Comparison of ENCODE assay signal across 1 cellular context in genomic region chr2:68908392-68908970, GRCh38.
TF ChIP-seq lines count a peak whose summit lies in the region.

No MANE protein-coding gene starts in this region.

TF ChIP-seq in HEK293, 187 proteins besides CTCF, POLR2A, EP300 and RAD21 (continued from another document):
- TF ChIP-seq ZNF513 (tag by site-specific recombination; IDR thresholded peaks at IDR 0.05): no peak
- no peak for TF ChIP-seq SETDB1 (IDR thresholded peaks at IDR 0.05; ENCODE audit: insufficient read length, low read length)
- no peak for TF ChIP-seq TSHZ1 (tag by site-specific recombination; IDR thresholded peaks at IDR 0.05; ENCODE audit: borderline replicate concordance)
- TF ChIP-seq ZNF311 (tag by site-specific recombination; IDR thresholded peaks at IDR 0.05; ENCODE audit: borderline replicate concordance): no peak
- TF ChIP-seq ZNF449 (tag by site-specific recombination; IDR thresholded peaks at IDR 0.05): no peak
- peak; percentile 22; the same call in 1 of the 2 replicates for TF ChIP-seq ZNF335 (tag by site-specific recombination; conservative IDR thresholded peaks at IDR 0.05)
- peak; percentile 36 for TF ChIP-seq SP3 (tag by site-specific recombination; IDR thresholded peaks at IDR 0.05)
- no peak for TF ChIP-seq ZNF692 (tag by site-specific recombination; IDR thresholded peaks at IDR 0.05)
- no peak for TF ChIP-seq KLF8 (tag by site-specific recombination; IDR thresholded peaks at IDR 0.05)
- 0 out of 2 replicates have a peak, but pooled peaks have one; percentile 22 for TF ChIP-seq SP7 (tag by site-specific recombination; IDR thresholded peaks at IDR 0.05)
- no peak for TF ChIP-seq ZNF610 (tag by site-specific recombination; IDR thresholded peaks at IDR 0.05; ENCODE audit: borderline replicate concordance)
- TF ChIP-seq MYNN (tag by site-specific recombination; IDR thresholded peaks at IDR 0.05; ENCODE audit: borderline replicate concordance): no peak
- TF ChIP-seq SCRT2 (tag by site-specific recombination; IDR thresholded peaks at IDR 0.05): peak; percentile 95
- TF ChIP-seq YY2 (tag by site-specific recombination; IDR thresholded peaks at IDR 0.05): no peak
- TF ChIP-seq GLI4 (tag by site-specific recombination; IDR thresholded peaks at IDR 0.05): no peak
- no peak for TF ChIP-seq ZNF843 (tag by site-specific recombination; IDR thresholded peaks at IDR 0.05)
- 0 out of 2 replicates have a peak, but pooled peaks have one; percentile 14 for TF ChIP-seq ZNF366 (tag by site-specific recombination; conservative IDR thresholded peaks at IDR 0.05)
- no peak for TF ChIP-seq ZNF114 (tag by site-specific recombination; IDR thresholded peaks at IDR 0.05)
- no peak for TF ChIP-seq ZNF184 (tag by site-specific recombination; IDR thresholded peaks at IDR 0.05)
- TF ChIP-seq GFI1B (tag by site-specific recombination; IDR thresholded peaks at IDR 0.05): no peak
- TF ChIP-seq ZNF596 (tag by site-specific recombination; IDR thresholded peaks at IDR 0.05): no peak
- no peak for TF ChIP-seq FEZF1 (tag by site-specific recombination; IDR thresholded peaks at IDR 0.05)
- no peak for TF ChIP-seq ZNF473 (tag by site-specific recombination; IDR thresholded peaks at IDR 0.05)
- no peak for TF ChIP-seq WT1 (tag by site-specific recombination; IDR thresholded peaks at IDR 0.05)
- peak; percentile 67 for TF ChIP-seq ZBTB17 (tag by site-specific recombination; IDR thresholded peaks at IDR 0.05)
- TF ChIP-seq ZNF626 (tag by site-specific recombination; IDR thresholded peaks at IDR 0.05): no peak
- no peak for TF ChIP-seq ZNF747 (tag by site-specific recombination; IDR thresholded peaks at IDR 0.05)
- no peak for TF ChIP-seq ZNF791 (tag by site-specific recombination; IDR thresholded peaks at IDR 0.05)
